In genomic region chr4:167380964-167381363, GRCh38 we compare ENCODE assay signal across 27 cellular contexts.
"Had no signal": no experiment of that assay in that cellular context is flagged by ENCODE, and none has a peak within 500 bp of the region (broad histone marks: within the 10 kb centered on the region; RNA-seq: fewer than 3 reads in every experiment).

No MANE protein-coding gene starts in this region.

- ATAC-seq: effector memory CD8-positive, alpha-beta T cell; heart right ventricle; left cardiac atrium; left lung; mucosa of descending colon; natural killer cell treated with Interleukin-12 subunit alpha and Interleukin-12 subunit beta and Interleukin-15 and Interleukin-18, amount 100 ng/mL, for 72 hours; right lobe of liver; stimulated activated naive CD8-positive, alpha-beta T cell treated with anti-CD3 and anti-CD28 coated beads, Interleukin-15, amount 100 ng/mL, for 72 hours; upper lobe of right lung had no signal

- FAIRE-seq: endometrium, islet of Langerhans, small intestine had no signal

- H3K36me3 ChIP-seq: esophagus squamous epithelium, heart right ventricle, left lung, neutrophil, right lobe of liver, suprapubic skin, transverse colon, upper lobe of right lung, uterus had no signal

- H3K27me3 ChIP-seq: esophagus squamous epithelium, heart right ventricle, left lung, neutrophil, right lobe of liver, suprapubic skin, transverse colon, upper lobe of right lung, uterus had no signal

- H3K4me3 ChIP-seq: esophagus squamous epithelium, heart right ventricle, left lung, mucosa of descending colon, right lobe of liver, suprapubic skin, transverse colon, upper lobe of right lung, uterus had no signal

- DNase-seq: dermis blood vessel endothelial cell; effector memory CD8-positive, alpha-beta T cell; erythroblast; esophagus squamous epithelium; foreskin melanocyte; glutamatergic neuron; heart right ventricle; hippocampal formation; left cardiac atrium; left lung; mesenchymal stem cell; mucosa of descending colon; naive B cell; right lobe of liver; small intestine; stimulated activated CD4-positive, alpha-beta T cell treated with anti-CD3 and anti-CD28 coated beads, Interleukin-15, amount 100 ng/mL, for 24 hours; stimulated activated CD4-positive, alpha-beta T cell treated with anti-CD3 and anti-CD28 coated beads, Interleukin-2, amount 100 ng/mL, for 48 hours; stimulated activated naive CD4-positive, alpha-beta T cell; stimulated activated naive CD8-positive, alpha-beta T cell treated with anti-CD3 and anti-CD28 coated beads, Interleukin-15, amount 100 ng/mL, for 72 hours; transverse colon; upper lobe of right lung; uterus had no signal
